In genomic region chr14:102568115-102568614, GRCh38 we compare ENCODE assay signal across 10 cellular contexts. TPM values are rescaled to one million over a fixed set of nuclear protein-coding genes. Genes with fewer than 3 reads are reported as not detected.
DNase-seq lines count a peak whose midpoint lies in the region; ATAC-seq and TF ChIP-seq lines count a peak whose summit lies in the region.
"Had no signal": no experiment of that assay in that cellular context is flagged by ENCODE, and none has a peak within 500 bp of the region (broad histone marks: within the 10 kb centered on the region; RNA-seq: fewer than 3 reads in every experiment).

No MANE protein-coding gene starts in this region.

- intact Hi-C loops in activated B cell treated with CpG ODN at 0.5 μM for 24 hours (cut with micrococcal nuclease) = no loop called here

- no peak for TF ChIP-seq CTCF in HEK293 (tag by site-specific recombination; IDR thresholded peaks at IDR 0.05)
- TF ChIP-seq CTCF in activated B cell treated with CpG ODN at 0.5 μM for 24 hours (IDR thresholded peaks at IDR 0.05) = no peak
- no peak for TF ChIP-seq CTCF in endodermal cell (conservative IDR thresholded peaks at IDR 0.05)
- no peak for TF ChIP-seq CTCF in BE2C (IDR thresholded peaks at IDR 0.05; ENCODE audit: low read depth, low read length)

- no peaks in the 10 kb centered on the region for H3K9me3 Mint-ChIP-seq in activated B cell treated with CpG ODN at 0.5 μM for 24 hours
- peaks cover 14% of the 10 kb centered on the region for H3K9me3 Mint-ChIP-seq in endodermal cell

- H3K4me3 Mint-ChIP-seq in activated B cell treated with CpG ODN at 0.5 μM for 24 hours = peak overlapping the region; percentile 42
- peak overlapping the region; percentile 28 for H3K4me3 Mint-ChIP-seq in endodermal cell

- H3K4me1 Mint-ChIP-seq in activated B cell treated with CpG ODN at 0.5 μM for 24 hours = peaks cover 32% of the 10 kb centered on the region
- H3K4me1 Mint-ChIP-seq in endodermal cell = peaks cover 11% of the 10 kb centered on the region

- CTCF ChIA-PET in HEK293 (lab: Yijun Ruan, JAX) (interaction anchor here (0.6 kb wide), 1 partner anchor 46 kb away, joined by 3 read pairs; no protein-coding TSS in a partner anchor), activated B cell treated with CpG ODN at 0.5 μM for 24 hours (lab: Charles Lee) (no interaction called here)

- no peak overlapping the region for H3K9ac ChIP-seq in endodermal cell (ENCODE audit: extremely low read depth, low read length, poor library complexity, severe bottlenecking)

- no peak overlapping the region for H3K4me3 ChIP-seq in HEK293 (ENCODE audit: low read depth, low read length)
- no peak overlapping the region for H3K4me3 ChIP-seq in endodermal cell (ENCODE audit: low read length)
- H3K4me3 ChIP-seq in BE2C (ENCODE audit: low read depth, low read length) = no peak overlapping the region
- H3K4me3 ChIP-seq: heart right ventricle had no signal

- no peaks in the 10 kb centered on the region for H3K36me3 ChIP-seq in HEK293 (ENCODE audit: control insufficient read depth in 2 of 2, insufficient read depth in 1 of 2, low read length in 2 of 2)
- H3K36me3 ChIP-seq in endodermal cell (ENCODE audit: control insufficient read depth, insufficient read depth, low read length) = no peaks in the 10 kb centered on the region
- no peaks in the 10 kb centered on the region for H3K36me3 ChIP-seq in BE2C
- H3K36me3 ChIP-seq: heart right ventricle had no signal

- no peaks in the 10 kb centered on the region for H3K27me3 Mint-ChIP-seq in activated B cell treated with CpG ODN at 0.5 μM for 24 hours
- peaks cover 2% of the 10 kb centered on the region for H3K27me3 Mint-ChIP-seq in endodermal cell (ENCODE audit: insufficient read depth)

- no peaks in the 10 kb centered on the region for H3K9me3 ChIP-seq in HEK293 (ENCODE audit: control insufficient read depth, insufficient read depth, low read depth, low read length)
- H3K9me3 ChIP-seq in endodermal cell (ENCODE audit: control insufficient read depth, low read length) = peaks cover 4% of the 10 kb centered on the region
- no peaks in the 10 kb centered on the region for H3K9me3 ChIP-seq in BE2C

- no peaks in the 10 kb centered on the region for H3K4me1 ChIP-seq in HEK293 (ENCODE audit: control insufficient read depth, insufficient read depth, low read length)
- H3K4me1 ChIP-seq in endodermal cell (ENCODE audit: control insufficient read depth, insufficient read depth, low read length) = no peaks in the 10 kb centered on the region
- H3K4me1 ChIP-seq in BE2C = no peaks in the 10 kb centered on the region

- no peaks in the 10 kb centered on the region for H3K36me3 Mint-ChIP-seq in activated B cell treated with CpG ODN at 0.5 μM for 24 hours (ENCODE audit: low read depth)
- H3K36me3 Mint-ChIP-seq in endodermal cell (ENCODE audit: low read depth) = peaks cover 2% of the 10 kb centered on the region

- H3K27me3 ChIP-seq in endodermal cell (ENCODE audit: control insufficient read depth, insufficient read depth, low read length, poor library complexity, severe bottlenecking) (no peaks in the 10 kb centered on the region), BE2C (no peaks in the 10 kb centered on the region)

- H3K27ac Mint-ChIP-seq in activated B cell treated with CpG ODN at 0.5 μM for 24 hours = peak overlapping the region; percentile 62
- H3K27ac Mint-ChIP-seq in endodermal cell = peak overlapping the region; percentile 69

- peak; percentile 48 for ATAC-seq in activated B cell treated with CpG ODN at 0.5 μM for 24 hours (ENCODE audit: low read depth)
- ATAC-seq in HG03439 (IDR thresholded peaks at IDR 0.05; ENCODE audit: unreplicated experiment) = no peak
- no peak for ATAC-seq in HG03175 (IDR thresholded peaks at IDR 0.05; ENCODE audit: unreplicated experiment)
- ATAC-seq: heart right ventricle, Right ventricle myocardium inferior had no signal

- WGBS in endodermal cell (ENCODE audit: insufficient coverage in 1 of 2, insufficient read length in 1 of 2), 2 experiments = 52 to 69% methylated on average over 6 to 7 of the region's 7 CpGs

- H3K27ac ChIP-seq in HEK293 (ENCODE audit: extremely low read depth, low read depth, low read length) (no peak overlapping the region; the same call in 1 of the 2 replicates), endodermal cell (ENCODE audit: low read depth, low read length) (no peak overlapping the region)

- no peak for DNase-seq in activated B cell treated with CpG ODN at 0.5 μM for 24 hours
- peak; percentile 89 for DNase-seq in endodermal cell
- peak; percentile 41 for DNase-seq in stimulated activated CD4-positive, alpha-beta T cell treated with anti-CD3 and anti-CD28 coated beads, Interleukin-2, amount 100 ng/mL, for 4 hours (ENCODE audit: low read depth)
- no peak for DNase-seq in NCI-H1930 (lab: John Stamatoyannopoulos, UW)
- no peak for DNase-seq in BE2C
- DNase-seq: heart right ventricle had no signal

- POLR2A ChIA-PET in HEK293 (lab: Yijun Ruan, JAX) (interaction anchor here (1.6 kb wide), 1 partner anchor 26 kb away, joined by 3 read pairs; no protein-coding TSS in a partner anchor), activated B cell treated with CpG ODN at 0.5 μM for 24 hours (lab: Charles Lee) (interaction anchor here (0.9 kb wide), 1 partner anchor 23 kb away, joined by 3 read pairs; no protein-coding TSS in a partner anchor)

TF ChIP-seq in HEK293, 187 proteins besides CTCF, POLR2A, EP300 and RAD21 (continues in another document):
- TF ChIP-seq ZNF366 (tag by site-specific recombination; conservative IDR thresholded peaks at IDR 0.05) = 0 out of 2 replicates have a peak, but pooled peaks have one; percentile 41
- TF ChIP-seq ZNF571 (tag by site-specific recombination; IDR thresholded peaks at IDR 0.05) = no peak
- TF ChIP-seq ZNF274 (IDR thresholded peaks at IDR 0.05; ENCODE audit: low read length) = no peak
- no peak for TF ChIP-seq ZNF274 (tag by site-specific recombination; IDR thresholded peaks at IDR 0.05; ENCODE audit: borderline replicate concordance)
- peak; percentile 60 for TF ChIP-seq ZNF341 (tag by site-specific recombination; IDR thresholded peaks at IDR 0.05; ENCODE audit: low read depth)
- TF ChIP-seq ZSCAN4 (tag by site-specific recombination; IDR thresholded peaks at IDR 0.05) = no peak
- peak; percentile 54 for TF ChIP-seq SP3 (tag by site-specific recombination; IDR thresholded peaks at IDR 0.05)
- peak; percentile 57 for TF ChIP-seq PRDM10 (tag by site-specific recombination; IDR thresholded peaks at IDR 0.05)
- TF ChIP-seq ELK4 (IDR thresholded peaks at IDR 0.05; ENCODE audit: borderline replicate concordance, low read depth, low read length) = no peak
- TF ChIP-seq ZNF335 (tag by site-specific recombination; conservative IDR thresholded peaks at IDR 0.05) = peak; percentile 70
- no peak for TF ChIP-seq ZNF785 (tag by site-specific recombination; IDR thresholded peaks at IDR 0.05)

RNA-seq across cellular contexts. Expression of gene RCOR1, which starts 24.3 kb away (rescaled TPM):
- total RNA-seq in activated B cell treated with CpG ODN at 0.5 μM for 24 hours (21.0 and 23.0 TPM in 2 replicates), endodermal cell (10 to 100 TPM; 30.3 to 31.5 TPM)
- 23.8 TPM for polyA plus RNA-seq in endodermal cell (2013, experiment 1 of 2)
- 24.8 TPM for polyA plus RNA-seq in endodermal cell (2013, experiment 2 of 2)
- polyA plus RNA-seq in BE2C (2012; ENCODE audit: insufficient read depth, insufficient read length, low read depth) = 25.1 TPM

RNA-seq across cellular contexts. Expression of gene ANKRD9, which starts 58.6 kb away (rescaled TPM):
- total RNA-seq in activated B cell treated with CpG ODN at 0.5 μM for 24 hours (1.4 and 1.8 TPM in 2 replicates), endodermal cell (10 to 100 TPM; 32.7 to 38.9 TPM)
- polyA plus RNA-seq in endodermal cell (2013, experiment 1 of 2) = 28.5 TPM
- polyA plus RNA-seq in endodermal cell (2013, experiment 2 of 2) = 27.2 TPM
- 12.5 TPM for polyA plus RNA-seq in BE2C (2012; ENCODE audit: insufficient read depth, insufficient read length, low read depth)

Comparison
In these comparisons a context has a peak if more than half of its experiments do, and no peak if none do; other contexts are left out.
1. DNase-seq: peak in endodermal cell (single experiment) and stimulated activated CD4-positive, alpha-beta T cell treated with anti-CD3 and anti-CD28 coated beads, Interleukin-2, amount 100 ng/mL, for 4 hours (single experiment); none in activated B cell treated with CpG ODN at 0.5 μM for 24 hours (single experiment), NCI-H1930 (0 of 2) and BE2C (single experiment).
2. RNA of gene ANKRD9, which starts 58.6 kb away (total RNA-seq): 32.7 to 38.9 TPM in endodermal cell; 1.4 to 1.8 TPM in activated B cell treated with CpG ODN at 0.5 μM for 24 hours; every median in the first group is over 10 times any median in the second.